Comparison of ENCODE assay signal across 1 cellular context in the genomic region with DNA sequence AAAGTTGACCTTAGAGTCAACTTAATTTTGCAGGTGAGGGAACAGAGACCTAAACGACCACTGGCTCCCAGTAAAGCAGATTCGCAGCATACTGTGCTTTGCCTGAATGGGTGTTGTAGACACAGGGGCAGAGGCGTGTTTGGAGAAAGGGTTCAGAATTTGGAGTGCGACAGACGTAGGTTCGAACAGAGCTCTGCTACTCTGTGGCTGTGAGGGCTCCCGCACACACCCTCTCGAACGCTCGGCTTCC.
TF ChIP-seq lines count a peak whose summit lies in the region.

No MANE protein-coding gene starts in this region.

TF ChIP-seq in IMR-90, 13 proteins besides CTCF, POLR2A, EP300 and RAD21:
- no peak for TF ChIP-seq MXI1 (IDR thresholded peaks at IDR 0.05; ENCODE audit: borderline replicate concordance, low read depth, low read length)
- no peak for TF ChIP-seq SMC3 (IDR thresholded peaks at IDR 0.05; ENCODE audit: low read depth, low read length)
- TF ChIP-seq USF2 (IDR thresholded peaks at IDR 0.05; ENCODE audit: low read depth, low read length): no peak
- no peak for TF ChIP-seq CEBPB (IDR thresholded peaks at IDR 0.05; ENCODE audit: low read depth, low read length)
- TF ChIP-seq FOS (IDR thresholded peaks at IDR 0.05; ENCODE audit: low read depth, low read length): no peak
- TF ChIP-seq BHLHE40 (IDR thresholded peaks at IDR 0.05; ENCODE audit: low read depth, low read length): no peak
- TF ChIP-seq ELK1 (IDR thresholded peaks at IDR 0.05; ENCODE audit: borderline replicate concordance, low read depth, low read length): no peak
- TF ChIP-seq MAFK (IDR thresholded peaks at IDR 0.05; ENCODE audit: low read depth, low read length): no peak
- TF ChIP-seq NFE2L2 (IDR thresholded peaks at IDR 0.05; ENCODE audit: low read depth, low read length): no peak
- TF ChIP-seq RCOR1 (IDR thresholded peaks at IDR 0.05; ENCODE audit: insufficient replicate concordance, low read length): no peak
